ENCODE assay signal across 8 cellular contexts in genomic region chr1:27099904-27100796, GRCh38. TPM values are rescaled to one million over a fixed set of nuclear protein-coding genes. Genes with fewer than 3 reads are reported as not detected.
A peak's percentile ranks its signal among the peaks of the same experiment; 100 is the strongest.
DNase-seq lines count a peak whose midpoint lies in the region; ATAC-seq, FAIRE-seq and TF ChIP-seq lines count a peak whose summit lies in the region.

No MANE protein-coding gene starts in this region.

- 0 out of 2 replicates have a peak overlapping the region, but pooled peaks have one; percentile 25 for H3K4me2 ChIP-seq in GM12878 (ENCODE audit: control insufficient read depth, insufficient read depth)

- peak overlapping the region; percentile 55; the same call in 1 of the 2 replicates for H3K27ac ChIP-seq in GM12878 (ENCODE audit: control insufficient read depth, insufficient read depth)
- H3K27ac ChIP-seq in tibial artery, result peak overlapping the region; percentile 79 to 83

- DNase-seq in NCI-H510A treated with DMSO at 0.1 percent for 48 hours (lab: John Stamatoyannopoulos, UW) (peak; percentile 50), NCI-H510A (lab: John Stamatoyannopoulos, UW) (no peak), GM12878 (ENCODE audit: low read depth, low spot score) (no peak), left kidney (ENCODE audit: low read depth, low spot score) (peak; percentile 65), tibial artery (peak; percentile 73 to 92)
- DNase-seq in stimulated activated CD4-positive, alpha-beta T cell treated with anti-CD3 and anti-CD28 coated beads, Interleukin-4, amount 100 ng/mL, for 1 hour, result no peak

- no peaks in the 10 kb centered on the region for H3K79me2 ChIP-seq in GM12878 (ENCODE audit: control insufficient read depth, insufficient read depth, low read length)

- POLR2A ChIA-PET in GM12878 (lab: Charles Lee), result interaction anchor here (0.6 to 1.9 kb wide), 9 partner anchors 12 to 186 kb away, joined by 3 to 7 read pairs (median 4); partner anchors contain the start of gene SLC9A1

- SMC1A ChIA-PET in GM12878 (lab: Charles Lee; ENCODE audit: uncharacterized antibody, unreplicated experiment), result interaction anchor here (0.6 to 6.4 kb wide), 18 partner anchors 12 to 265 kb away, joined by 3 to 176 read pairs (median 4); partner anchors contain the start of gene SLC9A1

- TF ChIP-seq RAD21 in GM12878 (IDR thresholded peaks at IDR 0.05; ENCODE audit: insufficient read depth, low read depth, low read length), result no peak

- WGBS in GM12878 (ENCODE audit: insufficient coverage, insufficient replicate concordance, low lambda C conversion rate, missing lambda C conversion rate), result 86% methylated on average over 30 of the region's 34 CpGs

- no peak for FAIRE-seq in GM12878 (lab: Jason Lieb, UNC)

- TF ChIP-seq CTCF in GM12878 (IDR thresholded peaks at IDR 0.05 in 2 of 3, conservative IDR thresholded peaks at IDR 0.05 in 1 of 3; ENCODE audit: control insufficient read depth in 2 of 3, extremely low read depth in 1 of 3, insufficient read depth in 1 of 3, low read depth in 3 of 3, low read length in 3 of 3), result no peak
- TF ChIP-seq CTCF in tibial artery (IDR thresholded peaks at IDR 0.05), result no peak

- H3K4me1 ChIP-seq in GM12878 (ENCODE audit: control insufficient read depth, insufficient read depth, low read length) (peaks cover 14% of the 10 kb centered on the region), tibial artery (peaks cover 0 to 32% (median 30%) of the 10 kb centered on the region in 4 donors)

- in situ Hi-C loops in GM12878 (cut with MboI), result loop anchor here (5.0 kb wide), 4 partner anchors 53 to 292 kb away; partner anchors contain the start of gene GPR3

- BruUV-seq in GM12878 (replicated peaks; lab: Mats Ljungman, UMichigan), result no TSS peak

- peak overlapping the region; percentile 39; the same call in 1 of the 2 replicates for H2AFZ ChIP-seq in GM12878 (ENCODE audit: control insufficient read depth, low read depth, low read length)

- ATAC-seq in GM12878 (no peak; the same call in 2 of the 3 replicates), GM18861 (IDR thresholded peaks at IDR 0.05; ENCODE audit: unreplicated experiment) (no peak), GM18519 (IDR thresholded peaks at IDR 0.05; ENCODE audit: low FRiP score, unreplicated experiment) (no peak)

- no peaks in the 10 kb centered on the region for H4K20me1 ChIP-seq in GM12878 (ENCODE audit: control insufficient read depth, insufficient read depth)

- intact Hi-C loops in GM12878 (cut with micrococcal nuclease; ENCODE audit: unreplicated experiment), result no loop called here
- intact Hi-C loops in tibial artery (cut with DNase I; ENCODE audit: low total_unique reads), result loop anchor here (10.0 kb wide), 1 partner anchor 285 kb away; the partner anchor contains the start of gene CD164L2

- no peak for TF ChIP-seq EP300 in GM12878 (IDR thresholded peaks at IDR 0.05; ENCODE audit: borderline replicate concordance in 1 of 2, control insufficient read depth in 1 of 2, low read depth in 2 of 2, low read length in 2 of 2)

- no peak overlapping the region for H3K4me3 ChIP-seq in GM12878
- no peak overlapping the region for H3K4me3 ChIP-seq in tibial artery

- H3K27me3 ChIP-seq in GM12878 (replicated peaks in 1 of 2; ENCODE audit: control insufficient read depth in 2 of 2, insufficient read depth in 2 of 2, low read length in 1 of 2) (no peaks in the 10 kb centered on the region), tibial artery (no peaks in the 10 kb centered on the region)

- H3K36me3 ChIP-seq in GM12878 (ENCODE audit: control insufficient read depth in 2 of 2, insufficient read depth in 2 of 2, low read length in 1 of 2) (peaks cover 1 to 3% of the 10 kb centered on the region in 2 experiments; a peak in 2 of 4 replicates), tibial artery (peaks cover 0 to 33% (median 5%) of the 10 kb centered on the region in 3 donors)

- TF ChIP-seq POLR2A in GM12878 (IDR thresholded peaks at IDR 0.05; ENCODE audit: low read depth, low read length), result no peak

- H3K9me3 ChIP-seq in GM12878 (replicated peaks; ENCODE audit: control insufficient read depth, insufficient read depth, low read length) (no peaks in the 10 kb centered on the region), tibial artery (no peaks in the 10 kb centered on the region)

- RAD21 ChIA-PET in GM12878 (lab: Charles Lee; ENCODE audit: unreplicated experiment), result interaction anchor here (0.5 to 12.7 kb wide), 25 partner anchors 12 to 603 kb away, joined by 3 to 224 read pairs (median 5); partner anchors contain the start of genes SLC9A1 and TRNP1

- no peak overlapping the region for H3K9ac ChIP-seq in GM12878 (ENCODE audit: control insufficient read depth, insufficient read depth, low read length)

- CTCF ChIA-PET in GM12878 (lab: Yijun Ruan, JAX), result interaction anchor here (0.6 to 16.9 kb wide), 20 partner anchors 11 to 496 kb away, joined by 3 to 577 read pairs (median 4); partner anchors contain the start of genes SLC9A1 and TRNP1

TF ChIP-seq in GM12878, 131 proteins besides CTCF, POLR2A, EP300 and RAD21:
- TF ChIP-seq CHD2 (IDR thresholded peaks at IDR 0.05; ENCODE audit: borderline replicate concordance, low read depth, low read length), result 0 out of 2 replicates have a peak, but pooled peaks have one; percentile 8
- TF ChIP-seq PRDM15 (CRISPR knock-in tag; IDR thresholded peaks at IDR 0.05), result no peak
- no peak for TF ChIP-seq EGR1 (IDR thresholded peaks at IDR 0.05; ENCODE audit: borderline replicate concordance in 1 of 2, low read depth in 2 of 2, low read length in 2 of 2)
- no peak for TF ChIP-seq NR2C1 (IDR thresholded peaks at IDR 0.05)
- TF ChIP-seq SMARCA5 (IDR thresholded peaks at IDR 0.05), result 0 out of 2 replicates have a peak, but pooled peaks have one; percentile 6
- TF ChIP-seq NKRF (conservative IDR thresholded peaks at IDR 0.05), result no peak
- TF ChIP-seq SUPT20H (IDR thresholded peaks at IDR 0.05; ENCODE audit: borderline replicate concordance, control insufficient read depth, low read depth, low read length), result no peak
- no peak for TF ChIP-seq CBFB (IDR thresholded peaks at IDR 0.05; ENCODE audit: low read depth)
TF ChIP-seq in GM12878: peak in this region for 2.

RNA-seq across cellular contexts. Expression of gene SLC9A1, which starts 54.8 kb away (rescaled TPM):
- 12.9 and 13.6 TPM in 2 replicates for total RNA-seq in GM12878 (2013; cell fraction: nucleolus; rRNA removed)
- total RNA-seq in GM12878 (2014; rRNA removed), result 1.4 and 3.2 TPM in 2 replicates
- total RNA-seq in GM12878 (2014; rRNA removed; fragmentation: Illumina TruSeq; extraction: Trizol), result 2.1 and 2.5 TPM in 2 replicates
- total RNA-seq in GM12878 (2021), result 18.3 and 21.4 TPM in 2 replicates
- 5.7 TPM for polyA plus RNA-seq in GM12878 (2011; ENCODE audit: low read depth)
- 1.4 and 2.8 TPM in 2 replicates for polyA plus RNA-seq in GM12878 (2011; rRNA removed)
- polyA plus RNA-seq in GM12878 (2011; cell fraction: cytosol; rRNA removed), result 2.1 and 4.3 TPM in 2 replicates
- polyA plus RNA-seq in GM12878 (2011; cell fraction: nucleus; rRNA removed), result 10.2 and 13.4 TPM in 2 replicates
- polyA plus RNA-seq in GM12878 (2012), result 10.7 and 11.3 TPM in 2 replicates
- polyA plus RNA-seq in GM12878 (2014; fragmentation: Illumina TruSeq; extraction: Trizol), result 14.4 and 14.9 TPM in 2 replicates
- polyA plus RNA-seq in GM12878 (2014; fragmentation: Nextera tagmentation; extraction: Ambion mirVana), result 1 to 10 TPM in 1 of 2 experiments, under 1 TPM in 1; 0.87 to 1.1 TPM
- polyA plus RNA-seq in GM12878 (2014; rRNA removed), result 5.5 and 8.3 TPM in 2 replicates
- polyA plus RNA-seq in GM12878 (2016; fragmentation: Nextera tagmentation; extraction: Ambion mirVana), result 1 to 10 TPM; 5.4 to 7.4 TPM
- 2.8 and 4.9 TPM in 2 replicates for polyA minus RNA-seq in GM12878 (2011; rRNA and poly(A)+ RNA removed)
- 4.8 TPM in 2 replicates for polyA minus RNA-seq in GM12878 (2011; cell fraction: cytosol; rRNA and poly(A)+ RNA removed)
- polyA minus RNA-seq in GM12878 (2011; cell fraction: nucleus; rRNA and poly(A)+ RNA removed), result 4.7 and 8.6 TPM in 2 replicates

Comparison
In these comparisons a context has a peak if more than half of its experiments do, and no peak if none do; other contexts are left out.
1. DNase-seq: peak in NCI-H510A treated with DMSO at 0.1 percent for 48 hours (single experiment), left kidney (single experiment) and tibial artery (2 of 2); none in NCI-H510A (single experiment), GM12878 (single experiment) and stimulated activated CD4-positive, alpha-beta T cell treated with anti-CD3 and anti-CD28 coated beads, Interleukin-4, amount 100 ng/mL, for 1 hour (single experiment).